In the genomic region with DNA sequence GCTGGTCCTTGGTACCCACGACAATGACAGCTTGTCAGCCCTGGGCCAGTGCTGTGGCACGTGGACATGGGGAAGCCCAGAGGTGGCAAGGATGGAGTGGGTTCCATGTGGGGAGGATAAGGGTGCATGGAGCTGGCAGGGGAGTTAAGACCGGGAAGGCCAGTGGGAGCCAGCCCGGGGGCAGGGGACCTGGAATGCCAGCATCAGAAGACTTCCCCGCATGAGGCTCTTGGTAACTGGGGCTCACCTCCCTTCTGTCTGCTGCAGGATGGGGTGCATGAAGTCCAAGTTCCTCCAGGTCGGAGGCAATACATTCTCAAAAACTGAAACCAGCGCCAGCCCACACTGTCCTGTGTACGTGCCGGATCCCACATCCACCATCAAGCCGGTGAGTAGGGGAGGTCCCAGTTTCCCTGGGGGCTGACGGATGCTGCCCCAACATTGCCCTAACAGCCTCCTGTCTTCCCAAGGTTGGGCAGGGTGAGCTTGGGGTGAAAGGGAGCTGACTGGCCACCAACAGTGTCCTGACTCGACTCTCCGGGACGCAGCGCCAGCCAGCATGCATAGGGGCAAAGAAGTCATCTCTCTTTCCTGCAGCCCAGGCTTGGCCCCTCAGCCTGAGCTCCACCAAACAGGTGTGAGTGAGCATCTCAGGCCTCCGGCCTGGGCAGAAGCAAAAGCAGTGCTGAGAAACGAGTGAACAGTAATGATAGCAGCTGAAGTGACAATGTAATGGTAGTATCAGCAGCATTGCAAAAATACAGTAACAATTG, we compare ENCODE assay signal across 2 cellular contexts.
TF ChIP-seq lines count a peak whose summit lies in the region.

No MANE protein-coding gene starts in this region.

TF ChIP-seq in HepG2, 621 proteins besides CTCF, POLR2A, EP300 and RAD21:
- TF ChIP-seq, protein P1, sequence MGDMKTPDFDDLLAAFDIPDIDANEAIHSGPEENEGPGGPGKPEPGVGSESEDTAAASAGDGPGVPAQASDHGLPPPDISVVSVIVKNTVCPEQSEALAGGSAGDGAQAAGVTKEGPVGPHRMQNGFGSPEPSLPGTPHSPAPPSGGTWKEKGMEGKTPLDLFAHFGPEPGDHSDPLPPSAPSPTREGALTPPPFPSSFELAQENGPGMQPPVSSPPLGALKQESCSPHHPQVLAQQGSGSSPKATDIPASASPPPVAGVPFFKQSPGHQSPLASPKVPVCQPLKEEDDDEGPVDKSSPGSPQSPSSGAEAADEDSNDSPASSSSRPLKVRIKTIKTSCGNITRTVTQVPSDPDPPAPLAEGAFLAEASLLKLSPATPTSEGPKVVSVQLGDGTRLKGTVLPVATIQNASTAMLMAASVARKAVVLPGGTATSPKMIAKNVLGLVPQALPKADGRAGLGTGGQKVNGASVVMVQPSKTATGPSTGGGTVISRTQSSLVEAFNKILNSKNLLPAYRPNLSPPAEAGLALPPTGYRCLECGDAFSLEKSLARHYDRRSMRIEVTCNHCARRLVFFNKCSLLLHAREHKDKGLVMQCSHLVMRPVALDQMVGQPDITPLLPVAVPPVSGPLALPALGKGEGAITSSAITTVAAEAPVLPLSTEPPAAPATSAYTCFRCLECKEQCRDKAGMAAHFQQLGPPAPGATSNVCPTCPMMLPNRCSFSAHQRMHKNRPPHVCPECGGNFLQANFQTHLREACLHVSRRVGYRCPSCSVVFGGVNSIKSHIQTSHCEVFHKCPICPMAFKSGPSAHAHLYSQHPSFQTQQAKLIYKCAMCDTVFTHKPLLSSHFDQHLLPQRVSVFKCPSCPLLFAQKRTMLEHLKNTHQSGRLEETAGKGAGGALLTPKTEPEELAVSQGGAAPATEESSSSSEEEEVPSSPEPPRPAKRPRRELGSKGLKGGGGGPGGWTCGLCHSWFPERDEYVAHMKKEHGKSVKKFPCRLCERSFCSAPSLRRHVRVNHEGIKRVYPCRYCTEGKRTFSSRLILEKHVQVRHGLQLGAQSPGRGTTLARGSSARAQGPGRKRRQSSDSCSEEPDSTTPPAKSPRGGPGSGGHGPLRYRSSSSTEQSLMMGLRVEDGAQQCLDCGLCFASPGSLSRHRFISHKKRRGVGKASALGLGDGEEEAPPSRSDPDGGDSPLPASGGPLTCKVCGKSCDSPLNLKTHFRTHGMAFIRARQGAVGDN (CRISPR knock-in tag; IDR thresholded peaks at IDR 0.05): peak; percentile 38
- peak; percentile 51; the same call in 1 of the 2 replicates for TF ChIP-seq ZNF776 (CRISPR knock-in tag; IDR thresholded peaks at IDR 0.05)
- TF ChIP-seq TBX3 (IDR thresholded peaks at IDR 0.05; ENCODE audit: borderline replicate concordance): no peak
- TF ChIP-seq ZFX (CRISPR knock-in tag; IDR thresholded peaks at IDR 0.05; ENCODE audit: low read depth): no peak
- TF ChIP-seq, protein P2, sequence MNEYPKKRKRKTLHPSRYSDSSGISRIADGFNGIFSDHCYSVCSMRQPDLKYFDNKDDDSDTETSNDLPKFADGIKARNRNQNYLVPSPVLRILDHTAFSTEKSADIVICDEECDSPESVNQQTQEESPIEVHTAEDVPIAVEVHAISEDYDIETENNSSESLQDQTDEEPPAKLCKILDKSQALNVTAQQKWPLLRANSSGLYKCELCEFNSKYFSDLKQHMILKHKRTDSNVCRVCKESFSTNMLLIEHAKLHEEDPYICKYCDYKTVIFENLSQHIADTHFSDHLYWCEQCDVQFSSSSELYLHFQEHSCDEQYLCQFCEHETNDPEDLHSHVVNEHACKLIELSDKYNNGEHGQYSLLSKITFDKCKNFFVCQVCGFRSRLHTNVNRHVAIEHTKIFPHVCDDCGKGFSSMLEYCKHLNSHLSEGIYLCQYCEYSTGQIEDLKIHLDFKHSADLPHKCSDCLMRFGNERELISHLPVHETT (CRISPR knock-in tag; conservative IDR thresholded peaks at IDR 0.05): no peak
- TF ChIP-seq HES4 (CRISPR knock-in tag; IDR thresholded peaks at IDR 0.05; ENCODE audit: borderline replicate concordance): no peak
- TF ChIP-seq ZNF670 (CRISPR knock-in tag; IDR thresholded peaks at IDR 0.05; ENCODE audit: borderline replicate concordance): no peak
- TF ChIP-seq, protein P3, sequence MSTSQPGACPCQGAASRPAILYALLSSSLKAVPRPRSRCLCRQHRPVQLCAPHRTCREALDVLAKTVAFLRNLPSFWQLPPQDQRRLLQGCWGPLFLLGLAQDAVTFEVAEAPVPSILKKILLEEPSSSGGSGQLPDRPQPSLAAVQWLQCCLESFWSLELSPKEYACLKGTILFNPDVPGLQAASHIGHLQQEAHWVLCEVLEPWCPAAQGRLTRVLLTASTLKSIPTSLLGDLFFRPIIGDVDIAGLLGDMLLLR (CRISPR knock-in tag; IDR thresholded peaks at IDR 0.05): peak; percentile 9; the same call in 1 of the 2 replicates
- TF ChIP-seq ESRRA (CRISPR knock-in tag; IDR thresholded peaks at IDR 0.05; ENCODE audit: low read depth): no peak
- TF ChIP-seq, protein P4, sequence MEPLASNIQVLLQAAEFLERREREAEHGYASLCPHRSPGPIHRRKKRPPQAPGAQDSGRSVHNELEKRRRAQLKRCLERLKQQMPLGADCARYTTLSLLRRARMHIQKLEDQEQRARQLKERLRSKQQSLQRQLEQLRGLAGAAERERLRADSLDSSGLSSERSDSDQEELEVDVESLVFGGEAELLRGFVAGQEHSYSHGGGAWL (CRISPR knock-in tag; IDR thresholded peaks at IDR 0.05): peak; percentile 20; the same call in 1 of the 2 replicates
- no peak for TF ChIP-seq ZFP62 (CRISPR knock-in tag; IDR thresholded peaks at IDR 0.05)
- TF ChIP-seq ATF1 (CRISPR knock-in tag; IDR thresholded peaks at IDR 0.05): no peak

TF ChIP-seq in WTC11, 78 proteins besides CTCF, POLR2A, EP300 and RAD21:
- TF ChIP-seq OVOL2 (CRISPR knock-in tag; IDR thresholded peaks at IDR 0.05; ENCODE audit: borderline replicate concordance) (no peak), JAZF1 (CRISPR knock-in tag; IDR thresholded peaks at IDR 0.05) (no peak), TEAD1 (CRISPR knock-in tag; IDR thresholded peaks at IDR 0.05) (no peak), TEAD4 (CRISPR knock-in tag; IDR thresholded peaks at IDR 0.05) (no peak), GABPB1 (CRISPR knock-in tag; IDR thresholded peaks at IDR 0.05) (no peak), GRHL2 (CRISPR knock-in tag; IDR thresholded peaks at IDR 0.05; ENCODE audit: insufficient replicate concordance, severe bottlenecking) (no peak)
- TF ChIP-seq, protein P5, sequence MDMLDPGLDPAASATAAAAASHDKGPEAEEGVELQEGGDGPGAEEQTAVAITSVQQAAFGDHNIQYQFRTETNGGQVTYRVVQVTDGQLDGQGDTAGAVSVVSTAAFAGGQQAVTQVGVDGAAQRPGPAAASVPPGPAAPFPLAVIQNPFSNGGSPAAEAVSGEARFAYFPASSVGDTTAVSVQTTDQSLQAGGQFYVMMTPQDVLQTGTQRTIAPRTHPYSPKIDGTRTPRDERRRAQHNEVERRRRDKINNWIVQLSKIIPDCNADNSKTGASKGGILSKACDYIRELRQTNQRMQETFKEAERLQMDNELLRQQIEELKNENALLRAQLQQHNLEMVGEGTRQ (CRISPR knock-in tag; IDR thresholded peaks at IDR 0.05): no peak
- TF ChIP-seq, protein P6, sequence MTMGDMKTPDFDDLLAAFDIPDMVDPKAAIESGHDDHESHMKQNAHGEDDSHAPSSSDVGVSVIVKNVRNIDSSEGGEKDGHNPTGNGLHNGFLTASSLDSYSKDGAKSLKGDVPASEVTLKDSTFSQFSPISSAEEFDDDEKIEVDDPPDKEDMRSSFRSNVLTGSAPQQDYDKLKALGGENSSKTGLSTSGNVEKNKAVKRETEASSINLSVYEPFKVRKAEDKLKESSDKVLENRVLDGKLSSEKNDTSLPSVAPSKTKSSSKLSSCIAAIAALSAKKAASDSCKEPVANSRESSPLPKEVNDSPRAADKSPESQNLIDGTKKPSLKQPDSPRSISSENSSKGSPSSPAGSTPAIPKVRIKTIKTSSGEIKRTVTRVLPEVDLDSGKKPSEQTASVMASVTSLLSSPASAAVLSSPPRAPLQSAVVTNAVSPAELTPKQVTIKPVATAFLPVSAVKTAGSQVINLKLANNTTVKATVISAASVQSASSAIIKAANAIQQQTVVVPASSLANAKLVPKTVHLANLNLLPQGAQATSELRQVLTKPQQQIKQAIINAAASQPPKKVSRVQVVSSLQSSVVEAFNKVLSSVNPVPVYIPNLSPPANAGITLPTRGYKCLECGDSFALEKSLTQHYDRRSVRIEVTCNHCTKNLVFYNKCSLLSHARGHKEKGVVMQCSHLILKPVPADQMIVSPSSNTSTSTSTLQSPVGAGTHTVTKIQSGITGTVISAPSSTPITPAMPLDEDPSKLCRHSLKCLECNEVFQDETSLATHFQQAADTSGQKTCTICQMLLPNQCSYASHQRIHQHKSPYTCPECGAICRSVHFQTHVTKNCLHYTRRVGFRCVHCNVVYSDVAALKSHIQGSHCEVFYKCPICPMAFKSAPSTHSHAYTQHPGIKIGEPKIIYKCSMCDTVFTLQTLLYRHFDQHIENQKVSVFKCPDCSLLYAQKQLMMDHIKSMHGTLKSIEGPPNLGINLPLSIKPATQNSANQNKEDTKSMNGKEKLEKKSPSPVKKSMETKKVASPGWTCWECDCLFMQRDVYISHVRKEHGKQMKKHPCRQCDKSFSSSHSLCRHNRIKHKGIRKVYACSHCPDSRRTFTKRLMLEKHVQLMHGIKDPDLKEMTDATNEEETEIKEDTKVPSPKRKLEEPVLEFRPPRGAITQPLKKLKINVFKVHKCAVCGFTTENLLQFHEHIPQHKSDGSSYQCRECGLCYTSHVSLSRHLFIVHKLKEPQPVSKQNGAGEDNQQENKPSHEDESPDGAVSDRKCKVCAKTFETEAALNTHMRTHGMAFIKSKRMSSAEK (CRISPR knock-in tag; IDR thresholded peaks at IDR 0.05; ENCODE audit: borderline replicate concordance): no peak
- TF ChIP-seq, protein P7, sequence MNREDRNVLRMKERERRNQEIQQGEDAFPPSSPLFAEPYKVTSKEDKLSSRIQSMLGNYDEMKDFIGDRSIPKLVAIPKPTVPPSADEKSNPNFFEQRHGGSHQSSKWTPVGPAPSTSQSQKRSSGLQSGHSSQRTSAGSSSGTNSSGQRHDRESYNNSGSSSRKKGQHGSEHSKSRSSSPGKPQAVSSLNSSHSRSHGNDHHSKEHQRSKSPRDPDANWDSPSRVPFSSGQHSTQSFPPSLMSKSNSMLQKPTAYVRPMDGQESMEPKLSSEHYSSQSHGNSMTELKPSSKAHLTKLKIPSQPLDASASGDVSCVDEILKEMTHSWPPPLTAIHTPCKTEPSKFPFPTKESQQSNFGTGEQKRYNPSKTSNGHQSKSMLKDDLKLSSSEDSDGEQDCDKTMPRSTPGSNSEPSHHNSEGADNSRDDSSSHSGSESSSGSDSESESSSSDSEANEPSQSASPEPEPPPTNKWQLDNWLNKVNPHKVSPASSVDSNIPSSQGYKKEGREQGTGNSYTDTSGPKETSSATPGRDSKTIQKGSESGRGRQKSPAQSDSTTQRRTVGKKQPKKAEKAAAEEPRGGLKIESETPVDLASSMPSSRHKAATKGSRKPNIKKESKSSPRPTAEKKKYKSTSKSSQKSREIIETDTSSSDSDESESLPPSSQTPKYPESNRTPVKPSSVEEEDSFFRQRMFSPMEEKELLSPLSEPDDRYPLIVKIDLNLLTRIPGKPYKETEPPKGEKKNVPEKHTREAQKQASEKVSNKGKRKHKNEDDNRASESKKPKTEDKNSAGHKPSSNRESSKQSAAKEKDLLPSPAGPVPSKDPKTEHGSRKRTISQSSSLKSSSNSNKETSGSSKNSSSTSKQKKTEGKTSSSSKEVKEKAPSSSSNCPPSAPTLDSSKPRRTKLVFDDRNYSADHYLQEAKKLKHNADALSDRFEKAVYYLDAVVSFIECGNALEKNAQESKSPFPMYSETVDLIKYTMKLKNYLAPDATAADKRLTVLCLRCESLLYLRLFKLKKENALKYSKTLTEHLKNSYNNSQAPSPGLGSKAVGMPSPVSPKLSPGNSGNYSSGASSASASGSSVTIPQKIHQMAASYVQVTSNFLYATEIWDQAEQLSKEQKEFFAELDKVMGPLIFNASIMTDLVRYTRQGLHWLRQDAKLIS (CRISPR knock-in tag; IDR thresholded peaks at IDR 0.05; ENCODE audit: borderline replicate concordance): no peak
